24 cellular contexts compared by ENCODE assay signal in the genomic region with DNA sequence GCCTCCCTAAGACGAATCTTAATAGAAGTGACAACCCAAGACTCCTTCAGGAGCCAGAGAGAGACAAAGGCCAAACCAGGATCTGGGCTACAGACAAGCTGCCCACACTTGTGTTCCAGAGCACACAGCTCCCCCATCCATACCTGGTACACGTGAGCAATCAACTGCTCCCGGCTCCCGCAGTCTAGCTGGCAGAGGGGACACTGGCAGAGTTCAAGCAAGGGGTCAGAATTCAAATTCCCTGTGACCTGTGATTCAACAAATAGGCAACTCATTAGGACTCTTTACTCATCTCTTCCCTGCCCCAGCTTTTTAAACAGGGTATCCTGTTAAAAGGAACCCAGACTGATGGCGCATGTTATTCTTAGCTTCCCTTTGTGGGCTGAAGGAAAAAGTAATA.
"Had no signal": no experiment of that assay in that cellular context is flagged by ENCODE, and none has a peak within 500 bp of the region (broad histone marks: within the 10 kb centered on the region; RNA-seq: fewer than 3 reads in every experiment).

No MANE protein-coding gene starts in this region.

- H3K27ac Mint-ChIP-seq: dendritic cell treated with granulocyte-macrophage colony-stimulating factor and Interleukin-4, amounts not matched to agents 40 ng/mL and 50 ng/mL, for 4 days; endodermal cell; mesothelial cell of epicardium had no signal

- DNase-seq: cerebellar nuclear complex; colonic mucosa; cortex of kidney; effector CD8-positive, alpha-beta T cell; effector memory CD8-positive, alpha-beta T cell; endodermal cell; erythroblast; esophagus squamous epithelium; foreskin fibroblast; foreskin melanocyte; gastrocnemius medialis; glutamatergic neuron; head of caudate nucleus; heart right ventricle; hippocampal formation; left cardiac atrium; left ventricle myocardium inferior; lower lobe of right lung; mesenchymal stem cell; mucosa of descending colon had no signal

- H3K4me3 Mint-ChIP-seq: dendritic cell treated with granulocyte-macrophage colony-stimulating factor and Interleukin-4, amounts not matched to agents 40 ng/mL and 50 ng/mL, for 4 days; effector memory CD8-positive, alpha-beta T cell; endodermal cell; mesothelial cell of epicardium had no signal

- H3K9me3 ChIP-seq: colonic mucosa, esophagus squamous epithelium, gastrocnemius medialis, heart right ventricle, left ventricle myocardium inferior, lower lobe of right lung, mucosa of descending colon had no signal

- ATAC-seq: effector memory CD8-positive, alpha-beta T cell; esophagus mucosa; gastrocnemius medialis; heart right ventricle; lower lobe of right lung; mucosa of descending colon had no signal

- H3K4me3 ChIP-seq: colonic mucosa, esophagus squamous epithelium, gastrocnemius medialis, heart right ventricle, left ventricle myocardium inferior, lower lobe of right lung, mucosa of descending colon had no signal

- H3K4me1 ChIP-seq: colonic mucosa, esophagus squamous epithelium had no signal

- H3K4me1 Mint-ChIP-seq: mesothelial cell of epicardium had no signal

- H3K9me3 Mint-ChIP-seq: dendritic cell treated with granulocyte-macrophage colony-stimulating factor and Interleukin-4, amounts not matched to agents 40 ng/mL and 50 ng/mL, for 4 days; effector memory CD8-positive, alpha-beta T cell; endodermal cell; mesothelial cell of epicardium had no signal

- H3K27me3 Mint-ChIP-seq: dendritic cell treated with granulocyte-macrophage colony-stimulating factor and Interleukin-4, amounts not matched to agents 40 ng/mL and 50 ng/mL, for 4 days; effector memory CD8-positive, alpha-beta T cell had no signal

- H3K27me3 ChIP-seq: colonic mucosa, esophagus squamous epithelium, gastrocnemius medialis, heart right ventricle had no signal

- H3K27ac ChIP-seq: colonic mucosa, epithelial cell of prostate, esophagus squamous epithelium, gastrocnemius medialis, heart right ventricle, left ventricle myocardium inferior had no signal
